Comparison of ENCODE assay signal across 9 cellular contexts in genomic region chr17:71472809-71473789, GRCh38.
DNase-seq lines count a peak whose midpoint lies in the region; ATAC-seq and TF ChIP-seq lines count a peak whose summit lies in the region.
"Had no signal": no experiment of that assay in that cellular context is flagged by ENCODE, and none has a peak within 500 bp of the region (broad histone marks: within the 10 kb centered on the region; RNA-seq: fewer than 3 reads in every experiment).

No MANE protein-coding gene starts in this region.

- in situ Hi-C loops in G401 (cut with HindIII; ENCODE audit: low sequenced_read_pairs), result no loop called here

- no peak overlapping the region for H3K27ac Mint-ChIP-seq in MCF 10A (ENCODE audit: low read depth, unreplicated experiment)
- no peak overlapping the region for H3K27ac Mint-ChIP-seq in activated naive CD4-positive, alpha-beta T cell treated with anti-CD3 and anti-CD28 coated beads, Interleukin-2, amount 10 ng/mL, durations not matched to agents 7 days and 5 days
- H3K27ac Mint-ChIP-seq: activated B cell treated with CpG ODN at 0.5 μM for 24 hours had no signal

- H3K36me3 Mint-ChIP-seq in MCF 10A (ENCODE audit: insufficient read depth, unreplicated experiment), result peaks cover under 1% of the 10 kb centered on the region
- H3K36me3 Mint-ChIP-seq in activated naive CD4-positive, alpha-beta T cell treated with anti-CD3 and anti-CD28 coated beads, Interleukin-2, amount 10 ng/mL, durations not matched to agents 7 days and 5 days, result no peaks in the 10 kb centered on the region

- H3K4me1 Mint-ChIP-seq in MCF 10A (ENCODE audit: insufficient read depth, unreplicated experiment), result peaks cover 5% of the 10 kb centered on the region
- H3K4me1 Mint-ChIP-seq in activated naive CD4-positive, alpha-beta T cell treated with anti-CD3 and anti-CD28 coated beads, Interleukin-2, amount 10 ng/mL, durations not matched to agents 7 days and 5 days, result no peaks in the 10 kb centered on the region
- H3K4me1 Mint-ChIP-seq: activated B cell treated with CpG ODN at 0.5 μM for 24 hours had no signal

- no peaks in the 10 kb centered on the region for H3K27me3 Mint-ChIP-seq in MCF 10A (ENCODE audit: insufficient read depth, unreplicated experiment)
- H3K27me3 Mint-ChIP-seq in activated naive CD4-positive, alpha-beta T cell treated with anti-CD3 and anti-CD28 coated beads, Interleukin-2, amount 10 ng/mL, durations not matched to agents 7 days and 5 days, result no peaks in the 10 kb centered on the region
- H3K27me3 Mint-ChIP-seq: activated B cell treated with CpG ODN at 0.5 μM for 24 hours had no signal

- peak; percentile 63 for TF ChIP-seq CTCF in MCF 10A (IDR thresholded peaks at IDR 0.05; ENCODE audit: unreplicated experiment)

- DNase-seq in G401 (ENCODE audit: low spot score) (peak; percentile 15), NCI-H2196 (lab: John Stamatoyannopoulos, UW; ENCODE audit: unreplicated experiment) (peak; percentile 54), MCF 10A (ENCODE audit: unreplicated experiment) (peak; percentile 73), left colon (no peak), mucosa of gallbladder (ENCODE audit: low spot score) (no peak)
- DNase-seq in stimulated activated CD4-positive, alpha-beta T cell treated with anti-CD3 and anti-CD28 coated beads, Interleukin-2, amount 100 ng/mL, for 48 hours, result no peak
- DNase-seq in activated naive CD4-positive, alpha-beta T cell treated with anti-CD3 and anti-CD28 coated beads, Interleukin-2, amount 10 ng/mL, durations not matched to agents 7 days and 5 days, result no peak
- DNase-seq: activated B cell treated with CpG ODN at 0.5 μM for 24 hours had no signal

- POLR2A ChIA-PET in MCF 10A (lab: Yijun Ruan, JAX), result interaction anchor here (0.6 to 1.6 kb wide), 5 partner anchors 57 to 647 kb away, joined by 3 to 6 read pairs (median 4); partner anchors contain the start of gene SOX9

- no peak overlapping the region for H3K4me3 Mint-ChIP-seq in MCF 10A (ENCODE audit: unreplicated experiment)
- H3K4me3 Mint-ChIP-seq in activated naive CD4-positive, alpha-beta T cell treated with anti-CD3 and anti-CD28 coated beads, Interleukin-2, amount 10 ng/mL, durations not matched to agents 7 days and 5 days, result no peak overlapping the region
- H3K4me3 Mint-ChIP-seq: activated B cell treated with CpG ODN at 0.5 μM for 24 hours had no signal

- peak; percentile 69 for ATAC-seq in HG02678 (IDR thresholded peaks at IDR 0.05; ENCODE audit: unreplicated experiment)
- peak; percentile 93 for ATAC-seq in left colon

- H3K9me3 Mint-ChIP-seq in MCF 10A (ENCODE audit: unreplicated experiment), result no peaks in the 10 kb centered on the region
- H3K9me3 Mint-ChIP-seq in activated naive CD4-positive, alpha-beta T cell treated with anti-CD3 and anti-CD28 coated beads, Interleukin-2, amount 10 ng/mL, durations not matched to agents 7 days and 5 days, result peaks cover 3% of the 10 kb centered on the region
- H3K9me3 Mint-ChIP-seq: activated B cell treated with CpG ODN at 0.5 μM for 24 hours had no signal

- BruUV-seq in MCF 10A (replicated peaks; lab: Mats Ljungman, UMichigan), result no TSS peak

- CTCF ChIA-PET in MCF 10A (lab: Yijun Ruan, JAX), result interaction anchor here (0.5 to 2.3 kb wide), 35 partner anchors 9 to 1066 kb away, joined by 3 to 16 read pairs (median 3); no protein-coding TSS in a partner anchor
- CTCF ChIA-PET in activated naive CD4-positive, alpha-beta T cell treated with anti-CD3 and anti-CD28 coated beads, Interleukin-2, amount 10 ng/mL, durations not matched to agents 7 days and 5 days (lab: Charles Lee), result interaction anchor here (0.5 to 1.5 kb wide), 2 partner anchors 12 to 1067 kb away, joined by 3 to 5 read pairs; no protein-coding TSS in a partner anchor

- intact Hi-C loops in MCF 10A (cut with micrococcal nuclease), result loop anchor here (1.0 to 5.0 kb wide), 5 partner anchors 287 to 1067 kb away; partner anchors contain the start of gene SOX9
- intact Hi-C loops in left colon (cut with DNase I, micrococcal nuclease), result loop anchor here in 1 of 2 donors (5.0 to 10.0 kb wide), 2 partner anchors 644 to 1072 kb away; no protein-coding TSS in a partner anchor

Comparison
In these comparisons a context has a peak if more than half of its experiments do, and no peak if none do; other contexts are left out.
1. DNase-seq: peak in G401 (single experiment), NCI-H2196 (single experiment) and MCF 10A (single experiment); none in left colon (0 of 2), stimulated activated CD4-positive, alpha-beta T cell treated with anti-CD3 and anti-CD28 coated beads, Interleukin-2, amount 100 ng/mL, for 48 hours (0 of 2), mucosa of gallbladder (single experiment) and activated naive CD4-positive, alpha-beta T cell treated with anti-CD3 and anti-CD28 coated beads, Interleukin-2, amount 10 ng/mL, durations not matched to agents 7 days and 5 days (single experiment).